Comparison of ENCODE assay signal across 13 cellular contexts in genomic region chr9:125525846-125526619, GRCh38.
DNase-seq lines count a peak whose midpoint lies in the region; ATAC-seq, FAIRE-seq and TF ChIP-seq lines count a peak whose summit lies in the region.
"Had no signal": no experiment of that assay in that cellular context is flagged by ENCODE, and none has a peak within 500 bp of the region (broad histone marks: within the 10 kb centered on the region; RNA-seq: fewer than 3 reads in every experiment).

No MANE protein-coding gene starts in this region.

- H2AFZ ChIP-seq in astrocyte (ENCODE audit: low read depth, low read length): no peak overlapping the region
- no peak overlapping the region for H2AFZ ChIP-seq in smooth muscle cell (ENCODE audit: low read depth)

- intact Hi-C loops in cardiac septum (cut with DNase I): no loop called here

- FAIRE-seq in astrocyte (lab: Jason Lieb, UNC): no peak

- H3K79me2 ChIP-seq in astrocyte (ENCODE audit: insufficient read depth, low read length) (peaks cover 5% of the 10 kb centered on the region), smooth muscle cell (ENCODE audit: low read depth) (no peaks in the 10 kb centered on the region)

- H3K9me3 Mint-ChIP-seq in astrocyte (ENCODE audit: unreplicated experiment) (no peaks in the 10 kb centered on the region), endothelial cell (ENCODE audit: unreplicated experiment) (no peaks in the 10 kb centered on the region)
- H3K9me3 Mint-ChIP-seq: activated CD4-positive, alpha-beta memory T cell treated with anti-CD3 and anti-CD28 coated beads for 36 hours had no signal

- no peaks in the 10 kb centered on the region for H3K27me3 Mint-ChIP-seq in astrocyte (ENCODE audit: low read depth, unreplicated experiment)
- no peaks in the 10 kb centered on the region for H3K27me3 Mint-ChIP-seq in endothelial cell (ENCODE audit: unreplicated experiment)
- H3K27me3 Mint-ChIP-seq: activated CD4-positive, alpha-beta memory T cell treated with anti-CD3 and anti-CD28 coated beads for 36 hours had no signal

- H3K9ac ChIP-seq in astrocyte (ENCODE audit: low read length) (peak overlapping the region; percentile 40), smooth muscle cell (ENCODE audit: low read depth) (no peak overlapping the region)

- H3K36me3 ChIP-seq in astrocyte (ENCODE audit: insufficient read depth, low read length) (no peaks in the 10 kb centered on the region), smooth muscle cell (ENCODE audit: low read depth) (no peaks in the 10 kb centered on the region)
- H3K36me3 ChIP-seq: breast epithelium, Peyer's patch had no signal

- H3K9me3 ChIP-seq in astrocyte (ENCODE audit: insufficient read depth, low read depth, low read length) (no peaks in the 10 kb centered on the region), smooth muscle cell (replicated peaks; ENCODE audit: low read depth) (no peaks in the 10 kb centered on the region)
- H3K9me3 ChIP-seq: breast epithelium, Peyer's patch had no signal

- peaks cover 3% of the 10 kb centered on the region for H3K36me3 Mint-ChIP-seq in astrocyte (ENCODE audit: low read depth, unreplicated experiment)
- H3K36me3 Mint-ChIP-seq in endothelial cell (ENCODE audit: low read depth, unreplicated experiment): peaks cover 8% of the 10 kb centered on the region
- H3K36me3 Mint-ChIP-seq: activated CD4-positive, alpha-beta memory T cell treated with anti-CD3 and anti-CD28 coated beads for 36 hours had no signal

- H4K20me1 ChIP-seq in astrocyte (ENCODE audit: insufficient read depth, low read length) (no peaks in the 10 kb centered on the region), smooth muscle cell (ENCODE audit: low read depth) (no peaks in the 10 kb centered on the region)

- no peak overlapping the region for H3K4me3 ChIP-seq in astrocyte (ENCODE audit: insufficient read depth, low read depth, low read length)
- H3K4me3 ChIP-seq in smooth muscle cell: no peak overlapping the region
- H3K4me3 ChIP-seq: breast epithelium, Peyer's patch had no signal

- H3K4me3 Mint-ChIP-seq in astrocyte (ENCODE audit: unreplicated experiment) (no peak overlapping the region), endothelial cell (ENCODE audit: unreplicated experiment) (no peak overlapping the region)
- H3K4me3 Mint-ChIP-seq: activated CD4-positive, alpha-beta memory T cell treated with anti-CD3 and anti-CD28 coated beads for 36 hours had no signal

- peaks cover 39% of the 10 kb centered on the region for H3K4me1 ChIP-seq in astrocyte (ENCODE audit: insufficient read depth, low read length)
- peaks cover 31% of the 10 kb centered on the region for H3K4me1 ChIP-seq in smooth muscle cell (ENCODE audit: low read depth)
- H3K4me1 ChIP-seq: breast epithelium had no signal

- ATAC-seq in GM21825 (IDR thresholded peaks at IDR 0.05; ENCODE audit: unreplicated experiment) (no peak), left lobe of liver (no peak)

- WGBS in smooth muscle cell (ENCODE audit: low lambda C conversion rate): 72% methylated on average over 6 of the region's 6 CpGs

- H3K4me2 ChIP-seq in astrocyte (ENCODE audit: low read length) (peak overlapping the region; percentile 52), smooth muscle cell (peak overlapping the region; percentile 4)

- no peaks in the 10 kb centered on the region for H3K27me3 ChIP-seq in astrocyte (ENCODE audit: insufficient read depth, low read length)
- no peaks in the 10 kb centered on the region for H3K27me3 ChIP-seq in smooth muscle cell (ENCODE audit: low read depth)
- H3K27me3 ChIP-seq: breast epithelium, Peyer's patch had no signal

- H3F3A ChIP-seq in smooth muscle cell (ENCODE audit: low read depth): peaks cover 34% of the 10 kb centered on the region

- DNase-seq in LHCN-M2 (ENCODE audit: low read depth) (peak; percentile 74), astrocyte (ENCODE audit: low read depth) (peak; percentile 72), cardiac septum (ENCODE audit: low spot score) (peak; percentile 84), smooth muscle cell (lab: John Stamatoyannopoulos, UW; ENCODE audit: unreplicated experiment) (no peak), endothelial cell (ENCODE audit: low spot score) (no peak), left lobe of liver (ENCODE audit: low spot score) (no peak)
- DNase-seq: activated CD4-positive, alpha-beta memory T cell treated with anti-CD3 and anti-CD28 coated beads for 36 hours; activated effector memory CD4-positive, alpha-beta T cell treated with anti-CD3 and anti-CD28 coated beads, Interleukin-2, amount 50 U/mL, for 16 hours; erythroblast; MV-4-11; Peyer's patch had no signal

- TF ChIP-seq CTCF in astrocyte (IDR thresholded peaks at IDR 0.05; ENCODE audit: insufficient read depth, low read depth, low read length) (no peak), smooth muscle cell (IDR thresholded peaks at IDR 0.05; ENCODE audit: borderline replicate concordance, insufficient read depth, poor library complexity, severe bottlenecking) (no peak), endothelial cell (IDR thresholded peaks at IDR 0.05; ENCODE audit: unreplicated experiment) (no peak)

- H3K27ac ChIP-seq in astrocyte (ENCODE audit: low read depth, low read length): peak overlapping the region; percentile 61
- H3K27ac ChIP-seq in smooth muscle cell (ENCODE audit: low read depth): peak overlapping the region; percentile 85
- H3K27ac ChIP-seq: breast epithelium had no signal

- H3K4me1 Mint-ChIP-seq in astrocyte (ENCODE audit: low read depth, unreplicated experiment): peaks cover 29% of the 10 kb centered on the region
- peaks cover 34% of the 10 kb centered on the region for H3K4me1 Mint-ChIP-seq in endothelial cell (ENCODE audit: unreplicated experiment)

- H3K27ac Mint-ChIP-seq in astrocyte (ENCODE audit: unreplicated experiment) (no peak overlapping the region), endothelial cell (ENCODE audit: unreplicated experiment) (no peak overlapping the region)
- H3K27ac Mint-ChIP-seq: activated CD4-positive, alpha-beta memory T cell treated with anti-CD3 and anti-CD28 coated beads for 36 hours had no signal

Comparison
In these comparisons a context has a peak if more than half of its experiments do, and no peak if none do; other contexts are left out.
1. DNase-seq: peak in LHCN-M2 (single experiment), astrocyte (single experiment) and cardiac septum (single experiment); none in smooth muscle cell (single experiment), endothelial cell (single experiment) and left lobe of liver (single experiment).